In genomic region chr12:104906695-104907094, GRCh38 we compare ENCODE assay signal across 28 cellular contexts.
"Had no signal": no experiment of that assay in that cellular context is flagged by ENCODE, and none has a peak within 500 bp of the region (broad histone marks: within the 10 kb centered on the region; RNA-seq: fewer than 3 reads in every experiment).

No MANE protein-coding gene starts in this region.

- DNase-seq: activated CD4-positive, alpha-beta memory T cell treated with anti-CD3 and anti-CD28 coated beads, Interleukin-2, amount 10 ng/mL, durations not matched to agents 7 days and 5 days; activated CD4-positive, alpha-beta T cell treated with anti-CD3 and anti-CD28 coated beads for 4 hours; activated CD4-positive, alpha-beta T cell treated with anti-CD3 and anti-CD28 coated beads, Interleukin-2, amount 10 ng/mL, durations not matched to agents 7 days and 5 days; activated CD4-positive, alpha-beta T cell treated with anti-CD3 and anti-CD28 coated beads, Interleukin-2, amount 50 U/mL, for 4 hours; activated CD4-positive, CD25-positive, alpha-beta regulatory T cell; activated CD4-positive, CD25-positive, alpha-beta regulatory T cell treated with anti-CD3 and anti-CD28 coated beads, Interleukin-2, amount 50 U/mL, for 72 hours; activated CD8-positive, alpha-beta memory T cell treated with anti-CD3 and anti-CD28 coated beads, Interleukin-2, amount 50 U/mL, for 48 hours; activated effector memory CD4-positive, alpha-beta T cell treated with anti-CD3 and anti-CD28 coated beads, Interleukin-2, amount 50 U/mL, for 16 hours; activated naive CD4-positive, alpha-beta T cell treated with anti-CD3 and anti-CD28 coated beads for 36 hours; activated naive CD8-positive, alpha-beta T cell treated with anti-CD3 and anti-CD28 coated beads for 36 hours; activated naive CD8-positive, alpha-beta T cell treated with anti-CD3 and anti-CD28 coated beads, Interleukin-2, amount 50 U/mL, for 24 hours; activated T-cell treated with anti-CD3 and anti-CD28 coated beads for 4 hours; activated T-cell treated with anti-CD3 and anti-CD28 coated beads, Interleukin-2, amount 50 U/mL, for 4 hours; adrenal gland; amygdala; aorta; body of pancreas; central memory CD4-positive, alpha-beta T cell; cerebellar nuclear complex; colonic mucosa; effector CD8-positive, alpha-beta T cell; foreskin fibroblast; head of caudate nucleus; T-helper 2 cell had no signal

- H3K4me3 ChIP-seq: adrenal gland, body of pancreas, cardiac muscle cell, colonic mucosa had no signal

- H3K9me3 ChIP-seq: adrenal gland, body of pancreas, colonic mucosa had no signal

- H3K4me1 ChIP-seq: colonic mucosa had no signal

- H3K27ac ChIP-seq: adrenal gland, cardiac muscle cell, colonic mucosa had no signal

- H3K9me3 Mint-ChIP-seq: activated CD4-positive, alpha-beta memory T cell treated with anti-CD3 and anti-CD28 coated beads, Interleukin-2, amount 10 ng/mL, durations not matched to agents 7 days and 5 days; activated CD4-positive, alpha-beta T cell treated with anti-CD3 and anti-CD28 coated beads, Interleukin-2, amount 10 ng/mL, durations not matched to agents 7 days and 5 days; activated naive CD4-positive, alpha-beta T cell treated with anti-CD3 and anti-CD28 coated beads for 36 hours; activated naive CD4-positive, alpha-beta T cell treated with anti-CD3 and anti-CD28 coated beads, Interleukin-2, amount 50 U/mL, for 24 hours; activated naive CD8-positive, alpha-beta T cell treated with anti-CD3 and anti-CD28 coated beads for 36 hours; activated naive CD8-positive, alpha-beta T cell treated with anti-CD3 and anti-CD28 coated beads, Interleukin-2, amount 50 U/mL, for 24 hours; activated T-cell treated with anti-CD3 and anti-CD28 coated beads, Interleukin-2, amount 50 U/mL, for 4 hours; activated T-helper 17 cell treated with anti-CD3 and anti-CD28 coated beads, Interleukin-2, amount 50 U/mL, for 72 hours had no signal

- H3K4me3 Mint-ChIP-seq: activated CD4-positive, alpha-beta memory T cell treated with anti-CD3 and anti-CD28 coated beads, Interleukin-2, amount 10 ng/mL, durations not matched to agents 7 days and 5 days; activated CD4-positive, alpha-beta T cell treated with anti-CD3 and anti-CD28 coated beads, Interleukin-2, amount 10 ng/mL, durations not matched to agents 7 days and 5 days; activated naive CD4-positive, alpha-beta T cell treated with anti-CD3 and anti-CD28 coated beads for 36 hours; activated naive CD4-positive, alpha-beta T cell treated with anti-CD3 and anti-CD28 coated beads, Interleukin-2, amount 50 U/mL, for 24 hours; activated naive CD8-positive, alpha-beta T cell treated with anti-CD3 and anti-CD28 coated beads for 36 hours; activated naive CD8-positive, alpha-beta T cell treated with anti-CD3 and anti-CD28 coated beads, Interleukin-2, amount 50 U/mL, for 24 hours; activated T-cell treated with anti-CD3 and anti-CD28 coated beads, Interleukin-2, amount 50 U/mL, for 4 hours; activated T-helper 17 cell treated with anti-CD3 and anti-CD28 coated beads, Interleukin-2, amount 50 U/mL, for 72 hours had no signal

- H3K27me3 ChIP-seq: adrenal gland, body of pancreas, cardiac muscle cell, colonic mucosa had no signal

- H3K36me3 Mint-ChIP-seq: activated naive CD4-positive, alpha-beta T cell treated with anti-CD3 and anti-CD28 coated beads, Interleukin-2, amount 50 U/mL, for 24 hours; activated naive CD8-positive, alpha-beta T cell treated with anti-CD3 and anti-CD28 coated beads for 36 hours had no signal

- H3K36me3 ChIP-seq: adrenal gland, cardiac muscle cell, colonic mucosa had no signal

- H3K4me1 Mint-ChIP-seq: activated CD4-positive, alpha-beta memory T cell treated with anti-CD3 and anti-CD28 coated beads, Interleukin-2, amount 10 ng/mL, durations not matched to agents 7 days and 5 days; activated CD4-positive, alpha-beta T cell treated with anti-CD3 and anti-CD28 coated beads, Interleukin-2, amount 10 ng/mL, durations not matched to agents 7 days and 5 days; activated naive CD4-positive, alpha-beta T cell treated with anti-CD3 and anti-CD28 coated beads, Interleukin-2, amount 50 U/mL, for 24 hours; activated naive CD8-positive, alpha-beta T cell treated with anti-CD3 and anti-CD28 coated beads for 36 hours; activated naive CD8-positive, alpha-beta T cell treated with anti-CD3 and anti-CD28 coated beads, Interleukin-2, amount 50 U/mL, for 24 hours; activated T-helper 17 cell treated with anti-CD3 and anti-CD28 coated beads, Interleukin-2, amount 50 U/mL, for 72 hours had no signal

- ATAC-seq: activated naive CD8-positive, alpha-beta T cell treated with anti-CD3 and anti-CD28 coated beads, Interleukin-2, amount 50 U/mL, for 24 hours; activated T-cell treated with anti-CD3 and anti-CD28 coated beads, Interleukin-2, amount 50 U/mL, for 4 hours; activated T-helper 17 cell treated with anti-CD3 and anti-CD28 coated beads, Interleukin-2, amount 50 U/mL, for 72 hours; body of pancreas; esophagus mucosa had no signal

- H3K27ac Mint-ChIP-seq: activated CD4-positive, alpha-beta memory T cell treated with anti-CD3 and anti-CD28 coated beads, Interleukin-2, amount 10 ng/mL, durations not matched to agents 7 days and 5 days; activated CD4-positive, alpha-beta T cell treated with anti-CD3 and anti-CD28 coated beads, Interleukin-2, amount 10 ng/mL, durations not matched to agents 7 days and 5 days; activated naive CD4-positive, alpha-beta T cell treated with anti-CD3 and anti-CD28 coated beads for 36 hours; activated naive CD4-positive, alpha-beta T cell treated with anti-CD3 and anti-CD28 coated beads, Interleukin-2, amount 50 U/mL, for 24 hours; activated naive CD8-positive, alpha-beta T cell treated with anti-CD3 and anti-CD28 coated beads for 36 hours; activated naive CD8-positive, alpha-beta T cell treated with anti-CD3 and anti-CD28 coated beads, Interleukin-2, amount 50 U/mL, for 24 hours; activated T-helper 17 cell treated with anti-CD3 and anti-CD28 coated beads, Interleukin-2, amount 50 U/mL, for 72 hours had no signal
